ENCODE assay signal across 23 cellular contexts in genomic region chr4:36492590-36492989, GRCh38.
A peak's percentile ranks its signal among the peaks of the same experiment; 100 is the strongest.
DNase-seq lines count a peak whose midpoint lies in the region; ATAC-seq, FAIRE-seq and TF ChIP-seq lines count a peak whose summit lies in the region.
"Had no signal": no experiment of that assay in that cellular context is flagged by ENCODE, and none has a peak within 500 bp of the region (broad histone marks: within the 10 kb centered on the region; RNA-seq: fewer than 3 reads in every experiment).

No MANE protein-coding gene starts in this region.

- POLR2A ChIA-PET in HepG2 (lab: Yijun Ruan, JAX) (no interaction called here), K562 (lab: Yijun Ruan, JAX) (no interaction called here)

- in situ Hi-C loops in HepG2 (cut with HindIII; ENCODE audit: extremely low pct_ligation_motif_present, low pct_unique_long_range_greater_than_20kb) (no loop called here), K562 (cut with MboI) (no loop called here)

- 0% methylated on average over 1 of the region's 1 CpG for WGBS in HepG2 (ENCODE audit: low lambda C conversion rate)
- WGBS in right lobe of liver (ENCODE audit: insufficient coverage, low coverage, low lambda C conversion rate, missing lambda C conversion rate): 68% methylated on average over 1 of the region's 1 CpG
- 6% methylated on average over 1 of the region's 1 CpG for WGBS in K562 (ENCODE audit: insufficient coverage, low coverage, missing lambda C conversion rate)

- H3K9me1 ChIP-seq in K562 (ENCODE audit: control insufficient read depth, insufficient read depth, low read length): no peaks in the 10 kb centered on the region

- TF ChIP-seq RAD21 in HepG2 (CRISPR knock-in tag; IDR thresholded peaks at IDR 0.05) (no peak), K562 (CRISPR knock-in tag; conservative IDR thresholded peaks at IDR 0.05 in 1 of 2, IDR thresholded peaks at IDR 0.05 in 1 of 2) (no peak)

- intact Hi-C loops in HepG2 (cut with micrococcal nuclease; ENCODE audit: unreplicated experiment) (no loop called here), right lobe of liver (cut with DNase I) (no loop called here), K562 (cut with micrococcal nuclease) (no loop called here)

- TF ChIP-seq POLR2A in HepG2 (IDR thresholded peaks at IDR 0.05; ENCODE audit: insufficient read depth in 1 of 2, low read depth in 2 of 2, low read length in 2 of 2) (no peak), right lobe of liver (IDR thresholded peaks at IDR 0.05) (no peak), K562 (conservative IDR thresholded peaks at IDR 0.05) (no peak)

- H2AFZ ChIP-seq in HepG2 (ENCODE audit: low read length) (no peak overlapping the region), K562 (ENCODE audit: low read depth, low read length) (no peak overlapping the region)

- DNase-seq in HepG2 (ENCODE audit: low spot score): no peak
- DNase-seq in right lobe of liver: no peak
- DNase-seq in K562 (ENCODE audit: extremely low read depth in 1 of 4, low spot score in 3 of 4): no peak
- DNase-seq in COLO668 (lab: John Stamatoyannopoulos, UW; ENCODE audit: unreplicated experiment): no peak
- DNase-seq in GM10266 (ENCODE audit: extremely low spot score): no peak
- DNase-seq: ACHN; BE2C; C1 segment of cervical spinal cord; Caco-2; Calu3; CD4-positive, alpha-beta memory T cell; CD4-positive, CD25-positive, alpha-beta regulatory T cell; CD8-positive, alpha-beta memory T cell; DMS79 treated with DMSO at 0.1 percent for 48 hours; GF-D8 had no signal

- H3K27ac ChIP-seq in HepG2 (ENCODE audit: extremely low read length, insufficient read depth, low read length): no peak overlapping the region
- no peak overlapping the region for H3K27ac ChIP-seq in right lobe of liver
- H3K27ac ChIP-seq in K562 (ENCODE audit: extremely low read depth, low read depth, low read length): no peak overlapping the region
- H3K27ac ChIP-seq: 22Rv1, BLaER1 had no signal

- H3K36me3 ChIP-seq in HepG2 (replicated peaks in 1 of 2; ENCODE audit: control insufficient read depth in 1 of 2, insufficient read depth in 2 of 2, low read length in 2 of 2) (no peaks in the 10 kb centered on the region), right lobe of liver (no peaks in the 10 kb centered on the region), K562 (ENCODE audit: control insufficient read depth, insufficient read depth, low read length) (no peaks in the 10 kb centered on the region)
- H3K36me3 ChIP-seq: BE2C, BLaER1 had no signal

- H4K20me1 ChIP-seq in HepG2 (ENCODE audit: insufficient read depth, low read length) (no peaks in the 10 kb centered on the region), K562 (replicated peaks; ENCODE audit: control insufficient read depth, insufficient read depth, low read length) (no peaks in the 10 kb centered on the region)
- H4K20me1 ChIP-seq: BLaER1 had no signal

- TF ChIP-seq EP300 in HepG2 (IDR thresholded peaks at IDR 0.05; ENCODE audit: low read depth in 2 of 2, low read length in 2 of 2) (no peak), HepG2 (CRISPR knock-in tag; IDR thresholded peaks at IDR 0.05; ENCODE audit: borderline replicate concordance) (no peak), K562 (IDR thresholded peaks at IDR 0.05; ENCODE audit: low read length) (no peak)

- no peak overlapping the region for H3K9ac ChIP-seq in HepG2 (ENCODE audit: insufficient read depth, low read depth, low read length)
- H3K9ac ChIP-seq in K562 (ENCODE audit: insufficient read depth in 1 of 2, low read depth in 2 of 2, low read length in 2 of 2): no peak overlapping the region
- H3K9ac ChIP-seq: BLaER1 had no signal

- CTCF ChIA-PET in HepG2 (lab: Yijun Ruan, JAX; ENCODE audit: low intra/inter-chr PET ratio, low total read pairs): no interaction called here
- CTCF ChIA-PET in K562 (lab: Yijun Ruan, JAX; ENCODE audit: low intra/inter-chr PET ratio): no interaction called here

- H3K9me3 ChIP-seq in HepG2 (ENCODE audit: low read length) (no peaks in the 10 kb centered on the region), right lobe of liver (no peaks in the 10 kb centered on the region), K562 (replicated peaks; ENCODE audit: control insufficient read depth, insufficient read depth, low read depth, low read length) (no peaks in the 10 kb centered on the region)
- H3K9me3 ChIP-seq: BE2C, BLaER1, Caco-2 had no signal

- H3K4me2 ChIP-seq in HepG2 (ENCODE audit: low read depth, low read length) (no peak overlapping the region), K562 (ENCODE audit: insufficient read depth, low read length) (no peak overlapping the region)
- H3K4me2 ChIP-seq: BLaER1 had no signal

- no peaks in the 10 kb centered on the region for H3K27me3 ChIP-seq in HepG2 (ENCODE audit: control insufficient read depth in 1 of 2, insufficient read depth in 2 of 2, low read length in 2 of 2)
- no peaks in the 10 kb centered on the region for H3K27me3 ChIP-seq in right lobe of liver
- no peaks in the 10 kb centered on the region for H3K27me3 ChIP-seq in K562 (ENCODE audit: control insufficient read depth in 2 of 2, insufficient read depth in 2 of 2, low read length in 2 of 2)
- H3K27me3 ChIP-seq: BE2C, BLaER1 had no signal

- TF ChIP-seq CTCF in HepG2 (CRISPR knock-in tag; IDR thresholded peaks at IDR 0.05): no peak
- TF ChIP-seq CTCF in right lobe of liver (IDR thresholded peaks at IDR 0.05): no peak
- no peak for TF ChIP-seq CTCF in K562 (IDR thresholded peaks at IDR 0.05 in 2 of 3, conservative IDR thresholded peaks at IDR 0.05 in 1 of 3; ENCODE audit: insufficient read depth in 2 of 3, low read depth in 1 of 3, low read length in 3 of 3)
- no peak for TF ChIP-seq CTCF in GM10266 (IDR thresholded peaks at IDR 0.05; ENCODE audit: control insufficient read depth, insufficient read depth, low read depth, missing control alignments)

- H3K79me2 ChIP-seq in HepG2 (ENCODE audit: insufficient read depth, low read length) (no peaks in the 10 kb centered on the region), K562 (ENCODE audit: control insufficient read depth, insufficient read depth, low read length) (no peaks in the 10 kb centered on the region)

- FAIRE-seq in HepG2 (lab: Jason Lieb, UNC): no peak
- FAIRE-seq in K562 (lab: Jason Lieb, UNC): no peak
- FAIRE-seq: D721Med, G401.6, GM12878, GM12892, GM18507, GM19239 had no signal

- ATAC-seq in HepG2 (no peak), right lobe of liver (no peak), K562 (no peak)

- H3K4me3 ChIP-seq in HepG2 (replicated peaks in 1 of 3; ENCODE audit: insufficient read depth in 1 of 3, low read depth in 2 of 3, low read length in 3 of 3): no peak overlapping the region
- H3K4me3 ChIP-seq in right lobe of liver: no peak overlapping the region
- no peak overlapping the region for H3K4me3 ChIP-seq in K562
- H3K4me3 ChIP-seq: BLaER1, GM12878 had no signal

- BruUV-seq in HepG2 (replicated peaks; lab: Mats Ljungman, UMichigan): no TSS peak
- BruUV-seq in K562 (replicated peaks; lab: Mats Ljungman, UMichigan): no TSS peak

- H3K4me1 ChIP-seq in HepG2 (ENCODE audit: insufficient read depth, low read length): no peaks in the 10 kb centered on the region
- no peaks in the 10 kb centered on the region for H3K4me1 ChIP-seq in right lobe of liver
- no peaks in the 10 kb centered on the region for H3K4me1 ChIP-seq in K562 (replicated peaks in 1 of 2; ENCODE audit: control insufficient read depth in 2 of 2, insufficient read depth in 2 of 2, low read length in 2 of 2)
- H3K4me1 ChIP-seq: BE2C, BLaER1, Caco-2 had no signal

TF ChIP-seq in HepG2, 621 proteins besides CTCF, POLR2A, EP300 and RAD21 (continues in another document):
- TF ChIP-seq ZNF207 (IDR thresholded peaks at IDR 0.05; ENCODE audit: borderline replicate concordance) (no peak), MAFK (conservative IDR thresholded peaks at IDR 0.05 in 1 of 2, IDR thresholded peaks at IDR 0.05 in 1 of 2; ENCODE audit: low read length in 2 of 2) (peak; percentile 73 to 78), ATF4 (CRISPR knock-in tag; IDR thresholded peaks at IDR 0.05) (no peak), ZNF557 (CRISPR knock-in tag; IDR thresholded peaks at IDR 0.05) (no peak), ZFP37 (CRISPR knock-in tag; IDR thresholded peaks at IDR 0.05; ENCODE audit: borderline replicate concordance) (no peak)

TF ChIP-seq in K562, 482 proteins besides CTCF, POLR2A, EP300 and RAD21:
- TF ChIP-seq C11orf30 (IDR thresholded peaks at IDR 0.05; ENCODE audit: low read depth) (peak; percentile 36; the same call in 1 of the 2 replicates), ZNF316 (IDR thresholded peaks at IDR 0.05) (peak; percentile 79), ZNF561 (CRISPR knock-in tag; conservative IDR thresholded peaks at IDR 0.05) (no peak), MAFG (tag; conservative IDR thresholded peaks at IDR 0.05) (peak; percentile 45; the same call in 1 of the 2 replicates), ZNF707 (CRISPR knock-in tag; conservative IDR thresholded peaks at IDR 0.05) (no peak), PPARD (CRISPR knock-in tag; IDR thresholded peaks at IDR 0.05) (no peak), MAFK (IDR thresholded peaks at IDR 0.05; ENCODE audit: low read length) (0 out of 2 replicates have a peak, but pooled peaks have one; percentile 8)
TF ChIP-seq in K562: peak in this region for 4.

Comparison
In these comparisons a context has a peak if more than half of its experiments do, and no peak if none do; other contexts are left out.
1. Of the 241 proteins assayed by ChIP-seq in both HepG2 and K562: peak only in HepG2: MAFF; only in K562: MAFG; in both: MAFK; in neither: 238.